8 cellular contexts compared by ENCODE assay signal in genomic region chr19:40778045-40778864, GRCh38. TPM values are rescaled to one million over a fixed set of nuclear protein-coding genes. Genes with fewer than 3 reads are reported as not detected.
DNase-seq lines count a peak whose midpoint lies in the region; ATAC-seq and TF ChIP-seq lines count a peak whose summit lies in the region.

Gene RAB4B (plus strand): TSS chr19:40778247. CDS start chr19:40778376, 129 bp downstream.

- H3K36me3 ChIP-seq in testis (ENCODE audit: low read depth, missing control alignments) = no peaks in the 10 kb centered on the region

- intact Hi-C loops in testis (cut with DNase I; ENCODE audit: low total_unique reads) = no loop called here

- no peaks in the 10 kb centered on the region for H3K36me3 Mint-ChIP-seq in activated naive CD4-positive, alpha-beta T cell treated with anti-CD3 and anti-CD28 coated beads, Interleukin-2, amount 50 U/mL, for 72 hours

- H3K27ac Mint-ChIP-seq in activated naive CD4-positive, alpha-beta T cell treated with anti-CD3 and anti-CD28 coated beads, Interleukin-2, amount 50 U/mL, for 72 hours = peak within 1 kb of the TSS; percentile 96 to 98

- no peaks in the 10 kb centered on the region for H3K9me3 Mint-ChIP-seq in activated naive CD4-positive, alpha-beta T cell treated with anti-CD3 and anti-CD28 coated beads, Interleukin-2, amount 50 U/mL, for 72 hours

- TF ChIP-seq CTCF in omental fat pad (IDR thresholded peaks at IDR 0.05) (no peak), testis (IDR thresholded peaks at IDR 0.05) (peak in 2 of 3 experiments; percentile 37 to 45)

- ATAC-seq in HG02610 (IDR thresholded peaks at IDR 0.05; ENCODE audit: unreplicated experiment) = peak; percentile 52
- peak; percentile 78 to 83 for ATAC-seq in activated naive CD4-positive, alpha-beta T cell treated with anti-CD3 and anti-CD28 coated beads, Interleukin-2, amount 50 U/mL, for 72 hours
- peak; percentile 95 for ATAC-seq in omental fat pad (ENCODE audit: low FRiP score)

- peaks cover 12% of the 10 kb centered on the region for H3K4me1 ChIP-seq in testis

- 0 to 2% methylated on average over 27 to 49 of the region's 51 CpGs for WGBS in testis, 2 donors

- H3K27me3 ChIP-seq in testis = no peaks in the 10 kb centered on the region

- peak within 1 kb of the TSS; percentile 95 to 96 for H3K27ac ChIP-seq in testis

- peak within 1 kb of the TSS; percentile 84 for H3K4me3 ChIP-seq in GM08714 (ENCODE audit: low read length)
- H3K4me3 ChIP-seq in testis = peak within 1 kb of the TSS; percentile 73 to 95

- DNase-seq in NCI-H1092 treated with DMSO at 0.1 percent for 48 hours (lab: John Stamatoyannopoulos, UW) (peak; percentile 98), SKM-1 (lab: John Stamatoyannopoulos, UW; ENCODE audit: unreplicated experiment) (peak; percentile 97), glomerular endothelial cell (ENCODE audit: extremely low read depth, low read depth, low spot score) (peak; percentile 92), omental fat pad (ENCODE audit: low spot score) (peak; percentile 99), testis (peak; percentile 100)
- peak; percentile 100 for DNase-seq in activated naive CD4-positive, alpha-beta T cell treated with anti-CD3 and anti-CD28 coated beads, Interleukin-2, amount 50 U/mL, for 72 hours (ENCODE audit: low spot score in 2 of 2)

- no peaks in the 10 kb centered on the region for H3K9me3 ChIP-seq in testis

- TF ChIP-seq POLR2A in testis (IDR thresholded peaks at IDR 0.05) = no peak

RNA-seq across cellular contexts. Expression of gene RAB4B, which starts in this region (rescaled TPM):
- 10 to 100 TPM; 42.8 to 60.6 TPM for total RNA-seq in activated naive CD4-positive, alpha-beta T cell treated with anti-CD3 and anti-CD28 coated beads, Interleukin-2, amount 50 U/mL, for 72 hours
- total RNA-seq in glomerular endothelial cell (39.1 and 40.1 TPM in 2 replicates), omental fat pad (10 to 100 TPM; 20.0 to 37.0 (median 21.7) TPM), testis (10 to 100 TPM; 44.7 to 49.3 TPM)
- 46.7 TPM for polyA plus RNA-seq in testis (ENCODE audit: insufficient read depth, low read depth, low replicate concordance)

Comparison
In these comparisons a context has a peak if more than half of its experiments do, and no peak if none do; other contexts are left out.
1. Peak in every context shown above with its lines: DNase-seq, ATAC-seq, H3K4me3 ChIP-seq and H3K27ac ChIP-seq.
2. CTCF ChIP-seq: peak in testis (2 of 3); none in omental fat pad (0 of 3).